11 cellular contexts compared by ENCODE assay signal in genomic region chr11:70470127-70470526, GRCh38.
A peak's percentile ranks its signal among the peaks of the same experiment; 100 is the strongest.
DNase-seq lines count a peak whose midpoint lies in the region; ATAC-seq and TF ChIP-seq lines count a peak whose summit lies in the region.
"Had no signal": no experiment of that assay in that cellular context is flagged by ENCODE, and none has a peak within 500 bp of the region (broad histone marks: within the 10 kb centered on the region; RNA-seq: fewer than 3 reads in every experiment).

No MANE protein-coding gene starts in this region.

- H3K36me3 ChIP-seq in adipocyte (ENCODE audit: control insufficient read depth, insufficient read depth, low read length, severe bottlenecking) (no peaks in the 10 kb centered on the region), psoas muscle (ENCODE audit: insufficient read depth in 1 of 2, low read depth in 1 of 2) (no peaks in the 10 kb centered on the region), tibial nerve (no peaks in the 10 kb centered on the region)
- H3K36me3 ChIP-seq: neural progenitor cell had no signal

- H3K4me3 ChIP-seq in adipocyte (ENCODE audit: low read length) = no peak overlapping the region
- no peak overlapping the region for H3K4me3 ChIP-seq in psoas muscle
- no peak overlapping the region for H3K4me3 ChIP-seq in tibial nerve
- H3K4me3 ChIP-seq: neural progenitor cell had no signal

- no peaks in the 10 kb centered on the region for H3K4me1 Mint-ChIP-seq in osteocyte (ENCODE audit: unreplicated experiment)

- 21 to 29% (median 28%) methylated on average over 6 of the region's 6 CpGs for WGBS in psoas muscle, 3 donors
- 70 to 74% methylated on average over 6 of the region's 6 CpGs for WGBS in tibial nerve, 2 donors

- H3K9me3 ChIP-seq in adipocyte (ENCODE audit: control insufficient read depth, low read length) (no peaks in the 10 kb centered on the region), psoas muscle (no peaks in the 10 kb centered on the region), tibial nerve (no peaks in the 10 kb centered on the region)

- no peaks in the 10 kb centered on the region for H3K9me3 Mint-ChIP-seq in osteocyte (ENCODE audit: unreplicated experiment)
- H3K9me3 Mint-ChIP-seq: neural progenitor cell had no signal

- no peak for TF ChIP-seq EP300 in tibial nerve (IDR thresholded peaks at IDR 0.05)

- H3K27me3 ChIP-seq in adipocyte (replicated peaks; ENCODE audit: control insufficient read depth, insufficient read depth, low read length) (peaks cover 10% of the 10 kb centered on the region), psoas muscle (ENCODE audit: insufficient read depth in 3 of 3, low read length in 2 of 3) (no peaks in the 10 kb centered on the region), tibial nerve (no peaks in the 10 kb centered on the region)
- H3K27me3 ChIP-seq: neural progenitor cell had no signal

- intact Hi-C loops in psoas muscle (cut with DNase I) = no loop called here

- no peak overlapping the region for H3K9ac ChIP-seq in adipocyte (ENCODE audit: low read length)
- H3K9ac ChIP-seq: neural progenitor cell had no signal

- no peak overlapping the region for H3K4me3 Mint-ChIP-seq in osteocyte (ENCODE audit: unreplicated experiment)
- H3K4me3 Mint-ChIP-seq: neural progenitor cell had no signal

- no peak overlapping the region for H3K27ac Mint-ChIP-seq in osteocyte (ENCODE audit: unreplicated experiment)
- H3K27ac Mint-ChIP-seq: neural progenitor cell had no signal

- H3K27ac ChIP-seq in psoas muscle (peak overlapping the region; percentile 47), tibial nerve (no peak overlapping the region)
- H3K27ac ChIP-seq: neural progenitor cell, VCaP had no signal

- H3K36me3 Mint-ChIP-seq in osteocyte (ENCODE audit: unreplicated experiment) = no peaks in the 10 kb centered on the region
- H3K36me3 Mint-ChIP-seq: neural progenitor cell had no signal

- peaks cover 19% of the 10 kb centered on the region for H3K27me3 Mint-ChIP-seq in osteocyte (ENCODE audit: unreplicated experiment)

- peak; percentile 34 for DNase-seq in adipocyte (ENCODE audit: low read depth)
- no peak for DNase-seq in psoas muscle
- no peak for DNase-seq in osteocyte (ENCODE audit: extremely low spot score, unreplicated experiment)
- no peak for DNase-seq in tibial nerve (ENCODE audit: low spot score in 2 of 2)
- no peak for DNase-seq in activated CD4-positive, alpha-beta T cell treated with anti-CD3 and anti-CD28 coated beads, Interleukin-2, amount 50 U/mL, for 1 hour
- DNase-seq in RKO (ENCODE audit: low spot score) = no peak
- DNase-seq: NCI-H2107 had no signal

- no peak for TF ChIP-seq CTCF in psoas muscle (IDR thresholded peaks at IDR 0.05)
- TF ChIP-seq CTCF in osteocyte (IDR thresholded peaks at IDR 0.05) = no peak
- TF ChIP-seq CTCF in tibial nerve (IDR thresholded peaks at IDR 0.05) = no peak

- no peaks in the 10 kb centered on the region for H3K4me1 ChIP-seq in adipocyte (ENCODE audit: control insufficient read depth, insufficient read depth, low read length)
- H3K4me1 ChIP-seq in psoas muscle = peaks cover 10% of the 10 kb centered on the region
- H3K4me1 ChIP-seq in tibial nerve = peaks cover 0 to 8% (median 0%) of the 10 kb centered on the region in 4 donors

- TF ChIP-seq POLR2A in tibial nerve (IDR thresholded peaks at IDR 0.05) = no peak

- ATAC-seq in GM18868 (IDR thresholded peaks at IDR 0.05; ENCODE audit: unreplicated experiment) = peak; percentile 60
- ATAC-seq in HG03354 (IDR thresholded peaks at IDR 0.05; ENCODE audit: poor library complexity, severe bottlenecking, unreplicated experiment) = peak; percentile 82
- ATAC-seq in psoas muscle = peak; percentile 79 to 97 (median 96)
